ENCODE assay signal across 15 cellular contexts in the genomic region with DNA sequence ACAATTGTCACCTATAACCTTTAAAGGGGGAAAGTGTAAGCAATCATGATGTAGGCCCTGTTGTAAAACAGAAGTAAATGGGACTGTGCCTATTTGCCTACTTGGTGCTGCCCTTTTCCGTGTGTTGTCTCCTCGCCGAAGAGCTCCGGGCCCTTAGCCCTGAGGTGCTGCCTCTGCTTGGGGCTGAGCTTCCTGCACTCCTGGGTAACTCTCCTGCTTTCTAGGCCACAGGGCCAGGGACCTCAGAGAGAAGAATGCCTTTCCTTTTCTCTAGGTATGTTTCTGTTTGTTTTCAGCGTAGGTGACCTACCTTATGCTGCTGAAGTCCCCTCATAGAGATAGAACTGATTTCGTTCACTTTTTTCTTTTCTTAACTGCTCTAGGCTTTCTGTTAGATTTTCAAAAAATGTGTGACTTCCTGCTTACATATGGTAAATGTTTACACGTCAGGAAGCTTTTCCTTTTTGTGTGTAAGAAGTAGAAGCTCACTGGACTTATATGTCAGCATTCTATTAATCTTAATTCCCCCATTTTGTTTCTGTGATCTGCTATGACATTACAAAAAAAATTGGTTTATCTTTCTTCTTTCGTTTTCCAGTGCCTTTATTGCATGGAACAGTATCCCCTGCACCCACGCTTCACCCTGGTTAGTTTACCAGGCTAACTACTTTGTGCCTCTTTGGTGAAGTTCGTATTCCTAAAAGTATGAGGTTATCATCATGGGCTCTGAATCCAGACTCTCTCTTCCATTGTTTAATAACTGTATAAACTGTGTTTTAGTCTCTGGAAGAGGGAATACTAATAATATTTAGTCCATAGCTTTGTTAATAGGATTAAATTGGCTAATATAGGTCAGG.
DNase-seq lines count a peak whose midpoint lies in the region; ATAC-seq and TF ChIP-seq lines count a peak whose summit lies in the region.
"Had no signal": no experiment of that assay in that cellular context is flagged by ENCODE, and none has a peak within 500 bp of the region (broad histone marks: within the 10 kb centered on the region; RNA-seq: fewer than 3 reads in every experiment).

No MANE protein-coding gene starts in this region.

- peaks cover 0 to 3% of the 10 kb centered on the region in 2 donors for H3K9me3 Mint-ChIP-seq in activated T-cell treated with anti-CD3 and anti-CD28 coated beads, Interleukin-2, amount 50 U/mL, for 72 hours
- peaks cover 10 to 16% (median 14%) of the 10 kb centered on the region in 5 experiments for H3K9me3 Mint-ChIP-seq in brain

- H3K27ac ChIP-seq in left lung (peak overlapping the region; percentile 16 to 26), spleen (peak overlapping the region; percentile 8 to 83 (median 70))
- H3K27ac ChIP-seq: GM23248 had no signal

- ATAC-seq in activated T-cell treated with anti-CD3 and anti-CD28 coated beads, Interleukin-2, amount 50 U/mL, for 72 hours (replicated peaks in 1 of 2): no peak
- ATAC-seq in left lung (peak; percentile 95), HG03439 (IDR thresholded peaks at IDR 0.05; ENCODE audit: unreplicated experiment) (no peak)
- ATAC-seq: activated naive CD8-positive, alpha-beta T cell treated with anti-CD3 and anti-CD28 coated beads, Interleukin-2, amount 50 U/mL, for 24 hours; left colon had no signal

- H3K9me3 ChIP-seq in left lung (peaks cover 0 to 13% of the 10 kb centered on the region in 2 donors), spleen (peaks cover 0 to 15% (median 9%) of the 10 kb centered on the region in 8 donors)

- H3K27me3 ChIP-seq in left lung (no peaks in the 10 kb centered on the region), spleen (replicated peaks in 1 of 7) (no peaks in the 10 kb centered on the region)

- intact Hi-C loops in left lung (cut with DNase I): loop anchor here in 1 of 2 donors (5.0 kb wide), 1 partner anchor 78 kb away; no protein-coding TSS in a partner anchor
- intact Hi-C loops in spleen (cut with DNase I; ENCODE audit: low total_unique reads): no loop called here

- DNase-seq in activated T-cell treated with anti-CD3 and anti-CD28 coated beads, Interleukin-2, amount 50 U/mL, for 72 hours: no peak
- no peak for DNase-seq in activated T-cell treated with anti-CD3 and anti-CD28 coated beads, Interleukin-2, amount 50 U/mL, for 1 hour
- DNase-seq in left lung (no peak), spleen (no peak), DMS79 (lab: John Stamatoyannopoulos, UW) (no peak), DMS 273 treated with DMSO at 0.1 percent for 48 hours (lab: John Stamatoyannopoulos, UW) (no peak)
- DNase-seq: activated CD8-positive, alpha-beta memory T cell treated with anti-CD3 and anti-CD28 coated beads for 24 hours; activated naive CD8-positive, alpha-beta T cell treated with anti-CD3 and anti-CD28 coated beads, Interleukin-2, amount 50 U/mL, for 24 hours; DMS153; GM23248; left colon; T1000 had no signal

- peak overlapping the region; percentile 90 for H3K27ac Mint-ChIP-seq in activated T-cell treated with anti-CD3 and anti-CD28 coated beads, Interleukin-2, amount 50 U/mL, for 72 hours
- H3K27ac Mint-ChIP-seq in brain: peak overlapping the region in 3 of 5 experiments; percentile 7 to 77 (median 48)
- H3K27ac Mint-ChIP-seq: activated naive CD8-positive, alpha-beta T cell treated with anti-CD3 and anti-CD28 coated beads, Interleukin-2, amount 50 U/mL, for 24 hours; dendritic cell treated with granulocyte-macrophage colony-stimulating factor and Interleukin-4, amounts not matched to agents 40 ng/mL and 50 ng/mL, for 4 days had no signal

- TF ChIP-seq POLR2A in spleen (IDR thresholded peaks at IDR 0.05): no peak

- peaks cover 2 to 4% of the 10 kb centered on the region in 2 donors for H3K36me3 Mint-ChIP-seq in activated T-cell treated with anti-CD3 and anti-CD28 coated beads, Interleukin-2, amount 50 U/mL, for 72 hours (ENCODE audit: insufficient read depth in 2 of 2)
- peaks cover 17% of the 10 kb centered on the region for H3K36me3 Mint-ChIP-seq in brain

- 67 to 72% (median 68%) methylated on average over 10 of the region's 10 CpGs for WGBS in spleen, 5 donors

- H3K36me3 ChIP-seq in left lung (no peaks in the 10 kb centered on the region), spleen (no peaks in the 10 kb centered on the region)

- H3K4me1 Mint-ChIP-seq in activated T-cell treated with anti-CD3 and anti-CD28 coated beads, Interleukin-2, amount 50 U/mL, for 72 hours (ENCODE audit: low read depth): no peaks in the 10 kb centered on the region
- peaks cover 21% of the 10 kb centered on the region for H3K4me1 Mint-ChIP-seq in brain

- no peak for TF ChIP-seq CTCF in brain (conservative IDR thresholded peaks at IDR 0.05)
- TF ChIP-seq CTCF in left lung (IDR thresholded peaks at IDR 0.05): no peak
- TF ChIP-seq CTCF in spleen (IDR thresholded peaks at IDR 0.05 in 8 of 11, conservative IDR thresholded peaks at IDR 0.05 in 3 of 11): no peak

- H3K4me1 ChIP-seq in left lung (no peaks in the 10 kb centered on the region), spleen (peaks cover 0 to 16% (median 3%) of the 10 kb centered on the region in 6 donors)

- peak overlapping the region in 1 of 2 donors; percentile 22 for H3K4me3 Mint-ChIP-seq in activated T-cell treated with anti-CD3 and anti-CD28 coated beads, Interleukin-2, amount 50 U/mL, for 72 hours
- H3K4me3 Mint-ChIP-seq in brain: no peak overlapping the region
- H3K4me3 Mint-ChIP-seq: activated naive CD8-positive, alpha-beta T cell treated with anti-CD3 and anti-CD28 coated beads, Interleukin-2, amount 50 U/mL, for 24 hours; dendritic cell treated with granulocyte-macrophage colony-stimulating factor and Interleukin-4, amounts not matched to agents 40 ng/mL and 50 ng/mL, for 4 days had no signal

- H3K4me3 ChIP-seq in left lung (no peak overlapping the region), spleen (peak overlapping the region in 2 of 8 donors; percentile 9 to 29)
- H3K4me3 ChIP-seq: GM23248 had no signal

- no peaks in the 10 kb centered on the region for H3K27me3 Mint-ChIP-seq in activated T-cell treated with anti-CD3 and anti-CD28 coated beads, Interleukin-2, amount 50 U/mL, for 72 hours (ENCODE audit: low read depth)
- no peaks in the 10 kb centered on the region for H3K27me3 Mint-ChIP-seq in brain
- H3K27me3 Mint-ChIP-seq: activated naive CD8-positive, alpha-beta T cell treated with anti-CD3 and anti-CD28 coated beads, Interleukin-2, amount 50 U/mL, for 24 hours; dendritic cell treated with granulocyte-macrophage colony-stimulating factor and Interleukin-4, amounts not matched to agents 40 ng/mL and 50 ng/mL, for 4 days had no signal
